ENCODE assay signal across 12 cellular contexts in the genomic region with DNA sequence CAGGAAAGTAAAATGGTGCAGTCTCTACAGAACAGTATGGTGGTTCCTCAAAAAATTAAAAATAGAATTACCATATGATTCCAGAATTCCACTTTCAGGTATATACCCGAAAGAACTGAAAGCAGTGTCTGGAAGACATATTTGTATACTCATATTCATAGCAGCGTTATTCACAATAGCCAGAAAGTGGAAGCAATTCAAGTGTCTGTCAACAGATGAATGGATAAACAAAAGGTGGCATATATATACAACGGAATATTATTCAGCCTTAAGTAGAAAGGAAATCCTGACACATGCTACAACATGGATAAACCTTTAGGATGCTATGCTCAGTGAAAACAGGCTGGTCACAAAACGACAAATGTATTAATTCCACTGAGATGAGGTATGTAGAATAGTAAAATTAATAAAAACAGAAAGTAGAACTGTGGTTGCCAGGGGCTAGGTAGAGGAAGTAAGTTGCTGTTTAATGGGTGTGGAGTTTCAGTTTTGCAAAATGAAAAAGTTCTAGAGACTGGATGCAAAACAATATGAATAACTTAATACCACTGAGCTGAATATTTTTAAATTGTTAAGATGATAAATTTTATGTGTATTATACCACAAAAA. TPM values are rescaled to one million over a fixed set of nuclear protein-coding genes. Genes with fewer than 3 reads are reported as not detected.
DNase-seq lines count a peak whose midpoint lies in the region; ATAC-seq, FAIRE-seq and TF ChIP-seq lines count a peak whose summit lies in the region.
"Had no signal": no experiment of that assay in that cellular context is flagged by ENCODE, and none has a peak within 500 bp of the region (broad histone marks: within the 10 kb centered on the region; RNA-seq: fewer than 3 reads in every experiment).

No MANE protein-coding gene starts in this region.

- TF ChIP-seq POLR2A in HepG2 (IDR thresholded peaks at IDR 0.05; ENCODE audit: insufficient read depth in 1 of 2, low read depth in 2 of 2, low read length in 2 of 2): no peak

- no peaks in the 10 kb centered on the region for H3K9me3 Mint-ChIP-seq in activated CD8-positive, alpha-beta T cell treated with anti-CD3 and anti-CD28 coated beads for 36 hours

- no peaks in the 10 kb centered on the region for H4K20me1 ChIP-seq in HepG2 (ENCODE audit: insufficient read depth, low read length)

- in situ Hi-C loops in HepG2 (cut with HindIII; ENCODE audit: extremely low pct_ligation_motif_present, low pct_unique_long_range_greater_than_20kb): no loop called here

- H3K36me3 ChIP-seq in HepG2 (replicated peaks in 1 of 2; ENCODE audit: control insufficient read depth in 1 of 2, insufficient read depth in 2 of 2, low read length in 2 of 2): peaks cover 12 to 34% of the 10 kb centered on the region in 2 experiments; a peak in 4 of 5 replicates

- CTCF ChIA-PET in activated CD8-positive, alpha-beta T cell treated with anti-CD3 and anti-CD28 coated beads for 36 hours (lab: Charles Lee): interaction anchor here (1.1 kb wide), 2 partner anchors 36 to 165 kb away, joined by 4 read pairs; no protein-coding TSS in a partner anchor
- CTCF ChIA-PET in HepG2 (lab: Yijun Ruan, JAX; ENCODE audit: low intra/inter-chr PET ratio, low total read pairs): no interaction called here

- POLR2A ChIA-PET in activated CD8-positive, alpha-beta T cell treated with anti-CD3 and anti-CD28 coated beads for 36 hours (lab: Charles Lee): no interaction called here
- POLR2A ChIA-PET in HepG2 (lab: Yijun Ruan, JAX): no interaction called here

- 98% methylated on average over 4 of the region's 4 CpGs for WGBS in HepG2 (ENCODE audit: low lambda C conversion rate)

- H3K4me1 ChIP-seq in HepG2 (ENCODE audit: insufficient read depth, low read length): no peaks in the 10 kb centered on the region

- no peak for TF ChIP-seq RAD21 in HepG2 (CRISPR knock-in tag; IDR thresholded peaks at IDR 0.05)

- H3K79me2 ChIP-seq in HepG2 (ENCODE audit: insufficient read depth, low read length): no peaks in the 10 kb centered on the region

- peaks cover 8% of the 10 kb centered on the region for H3K4me1 Mint-ChIP-seq in activated CD8-positive, alpha-beta T cell treated with anti-CD3 and anti-CD28 coated beads for 36 hours (ENCODE audit: low read depth)

- no peaks in the 10 kb centered on the region for H3K9me3 ChIP-seq in HepG2 (ENCODE audit: low read length)

- no peak overlapping the region for H3K4me3 ChIP-seq in HepG2 (replicated peaks in 1 of 3; ENCODE audit: insufficient read depth in 1 of 3, low read depth in 2 of 3, low read length in 3 of 3)

- H3K27ac Mint-ChIP-seq in activated CD8-positive, alpha-beta T cell treated with anti-CD3 and anti-CD28 coated beads for 36 hours: peak overlapping the region; percentile 19

- intact Hi-C loops in activated CD8-positive, alpha-beta T cell treated with anti-CD3 and anti-CD28 coated beads for 36 hours (cut with micrococcal nuclease): no loop called here
- intact Hi-C loops in HepG2 (cut with micrococcal nuclease; ENCODE audit: unreplicated experiment) (no loop called here), left colon (cut with DNase I, micrococcal nuclease) (no loop called here)

- H3K9ac ChIP-seq in HepG2 (ENCODE audit: insufficient read depth, low read depth, low read length): no peak overlapping the region

- H3K27ac ChIP-seq in HepG2 (ENCODE audit: extremely low read length, insufficient read depth, low read length): no peak overlapping the region

- H3K36me3 Mint-ChIP-seq in activated CD8-positive, alpha-beta T cell treated with anti-CD3 and anti-CD28 coated beads for 36 hours (ENCODE audit: low read depth): peaks cover 41% of the 10 kb centered on the region

- FAIRE-seq in HepG2 (lab: Jason Lieb, UNC): no peak

- peak; percentile 90 for ATAC-seq in GM18498 (IDR thresholded peaks at IDR 0.05; ENCODE audit: unreplicated experiment)
- ATAC-seq in GM19455 (IDR thresholded peaks at IDR 0.05; ENCODE audit: unreplicated experiment): peak; percentile 95
- peak; percentile 93 for ATAC-seq in HG03066 (IDR thresholded peaks at IDR 0.05; ENCODE audit: low read depth, unreplicated experiment)
- ATAC-seq in activated CD8-positive, alpha-beta T cell treated with anti-CD3 and anti-CD28 coated beads for 36 hours: no peak
- ATAC-seq in HepG2: no peak
- no peak for ATAC-seq in left colon
- ATAC-seq: esophagus mucosa, Right ventricle myocardium inferior had no signal

- no TSS peak for BruUV-seq in HepG2 (replicated peaks; lab: Mats Ljungman, UMichigan)

- no peak for TF ChIP-seq CTCF in activated CD8-positive, alpha-beta T cell treated with anti-CD3 and anti-CD28 coated beads for 36 hours (IDR thresholded peaks at IDR 0.05)
- no peak for TF ChIP-seq CTCF in HepG2 (CRISPR knock-in tag; IDR thresholded peaks at IDR 0.05)

- no peak overlapping the region for H3K4me3 Mint-ChIP-seq in activated CD8-positive, alpha-beta T cell treated with anti-CD3 and anti-CD28 coated beads for 36 hours

- H2AFZ ChIP-seq in HepG2 (ENCODE audit: low read length): no peak overlapping the region

- no peak for DNase-seq in activated CD8-positive, alpha-beta T cell treated with anti-CD3 and anti-CD28 coated beads for 36 hours
- DNase-seq in HepG2 (ENCODE audit: low spot score) (no peak), left colon (no peak), NCI-H1417 treated with DMSO at 0.1 percent for 48 hours (lab: John Stamatoyannopoulos, UW) (no peak), kidney glomerular epithelial cell (lab: John Stamatoyannopoulos, UW) (no peak)
- DNase-seq: activated naive CD4-positive, alpha-beta T cell; IMR-90 had no signal

- no peaks in the 10 kb centered on the region for H3K27me3 Mint-ChIP-seq in activated CD8-positive, alpha-beta T cell treated with anti-CD3 and anti-CD28 coated beads for 36 hours

- no peak for TF ChIP-seq EP300 in HepG2 (IDR thresholded peaks at IDR 0.05; ENCODE audit: low read depth in 2 of 2, low read length in 2 of 2)
- no peak for TF ChIP-seq EP300 in HepG2 (CRISPR knock-in tag; IDR thresholded peaks at IDR 0.05; ENCODE audit: borderline replicate concordance)

- no peak overlapping the region for H3K4me2 ChIP-seq in HepG2 (ENCODE audit: low read depth, low read length)

- no peaks in the 10 kb centered on the region for H3K27me3 ChIP-seq in HepG2 (ENCODE audit: control insufficient read depth in 1 of 2, insufficient read depth in 2 of 2, low read length in 2 of 2)

RNA-seq across cellular contexts. Expression of gene SAA1, which starts 14.5 kb away (rescaled TPM):
- total RNA-seq in activated CD8-positive, alpha-beta T cell treated with anti-CD3 and anti-CD28 coated beads for 36 hours: not detected
- total RNA-seq in HepG2 (2016; rRNA removed; fragmentation: Illumina TruSeq; extraction: Trizol) (not detected in 2 replicates), left colon (10 to 100 TPM in 1 of 2 donors, 1 to 10 TPM in 1; 3.1 to 11.3 TPM)
- total RNA-seq in HepG2 (2016; cell fraction: cytosol; rRNA removed; fragmentation: Illumina TruSeq; extraction: Trizol; ENCODE audit: low read depth): not detected in 2 replicates
- total RNA-seq in HepG2 (2016; cell fraction: insoluble cytoplasmic fraction; rRNA removed; fragmentation: Illumina TruSeq; extraction: Trizol): not detected in 2 replicates
- not detected in 2 replicates for total RNA-seq in HepG2 (2016; cell fraction: membrane; rRNA removed; fragmentation: Illumina TruSeq; extraction: Trizol)
- total RNA-seq in HepG2 (2016; cell fraction: nucleus; rRNA removed; fragmentation: Illumina TruSeq; extraction: Trizol): not detected in 2 replicates
- not detected in 2 replicates for polyA plus RNA-seq in HepG2 (2011; rRNA removed)
- polyA plus RNA-seq in HepG2 (2011; cell fraction: cytosol; rRNA removed): not detected in 2 replicates
- polyA plus RNA-seq in HepG2 (2011; cell fraction: nucleus; rRNA removed): not detected in 2 replicates
- not detected in 2 replicates for polyA plus RNA-seq in HepG2 (2012)
- not detected in 2 replicates for polyA plus RNA-seq in HepG2 (2016; cell fraction: cytosol; fragmentation: Illumina TruSeq; extraction: Trizol; ENCODE audit: low read depth)
- polyA plus RNA-seq in HepG2 (2016; cell fraction: insoluble cytoplasmic fraction; fragmentation: Illumina TruSeq; extraction: Trizol; ENCODE audit: low read depth): not detected in 2 replicates
- not detected in 2 replicates for polyA plus RNA-seq in HepG2 (2016; cell fraction: membrane; fragmentation: Illumina TruSeq; extraction: Trizol; ENCODE audit: low read depth)
- not detected in 2 replicates for polyA plus RNA-seq in HepG2 (2016; cell fraction: nucleus; fragmentation: Illumina TruSeq; extraction: Trizol; ENCODE audit: insufficient read depth, low read depth)
- not detected in 2 replicates for polyA minus RNA-seq in HepG2 (2011; rRNA and poly(A)+ RNA removed; ENCODE audit: low replicate concordance)
- polyA minus RNA-seq in HepG2 (2011; cell fraction: cytosol; rRNA and poly(A)+ RNA removed): not detected in 2 replicates
- polyA minus RNA-seq in HepG2 (2011; cell fraction: nucleus; rRNA and poly(A)+ RNA removed): not detected in 2 replicates
- total RNA-seq: IMR-90 had no signal
- polyA plus RNA-seq: IMR-90 had no signal

RNA-seq across cellular contexts. Expression of gene SAA2, which starts 32.1 kb away (rescaled TPM):
- not detected for total RNA-seq in activated CD8-positive, alpha-beta T cell treated with anti-CD3 and anti-CD28 coated beads for 36 hours
- total RNA-seq in HepG2 (2016; rRNA removed; fragmentation: Illumina TruSeq; extraction: Trizol) (0.27 TPM in 1 of 2 replicates, not detected in the other), left colon (1 to 10 TPM in 1 of 2 donors, under 1 TPM in 1; 0.58 to 1.1 TPM)
- total RNA-seq in HepG2 (2016; cell fraction: cytosol; rRNA removed; fragmentation: Illumina TruSeq; extraction: Trizol; ENCODE audit: low read depth): not detected in 2 replicates
- total RNA-seq in HepG2 (2016; cell fraction: insoluble cytoplasmic fraction; rRNA removed; fragmentation: Illumina TruSeq; extraction: Trizol): 0.17 TPM in 1 of 2 replicates, not detected in the other
- total RNA-seq in HepG2 (2016; cell fraction: membrane; rRNA removed; fragmentation: Illumina TruSeq; extraction: Trizol): not detected in 2 replicates
- total RNA-seq in HepG2 (2016; cell fraction: nucleus; rRNA removed; fragmentation: Illumina TruSeq; extraction: Trizol): not detected in 2 replicates
- polyA plus RNA-seq in HepG2 (2011; rRNA removed): 0.12 TPM in 1 of 2 replicates, not detected in the other
- polyA plus RNA-seq in HepG2 (2011; cell fraction: cytosol; rRNA removed): 0.19 TPM in 1 of 2 replicates, not detected in the other
- 0.14 TPM in 1 of 2 replicates, not detected in the other for polyA plus RNA-seq in HepG2 (2011; cell fraction: nucleus; rRNA removed)
- polyA plus RNA-seq in HepG2 (2012): not detected in 2 replicates
- not detected in 2 replicates for polyA plus RNA-seq in HepG2 (2016; cell fraction: cytosol; fragmentation: Illumina TruSeq; extraction: Trizol; ENCODE audit: low read depth)
- polyA plus RNA-seq in HepG2 (2016; cell fraction: insoluble cytoplasmic fraction; fragmentation: Illumina TruSeq; extraction: Trizol; ENCODE audit: low read depth): not detected in 2 replicates
- polyA plus RNA-seq in HepG2 (2016; cell fraction: membrane; fragmentation: Illumina TruSeq; extraction: Trizol; ENCODE audit: low read depth): not detected in 2 replicates
- polyA plus RNA-seq in HepG2 (2016; cell fraction: nucleus; fragmentation: Illumina TruSeq; extraction: Trizol; ENCODE audit: insufficient read depth, low read depth): not detected in 2 replicates
- polyA minus RNA-seq in HepG2 (2011; rRNA and poly(A)+ RNA removed; ENCODE audit: low replicate concordance): not detected in 2 replicates
- polyA minus RNA-seq in HepG2 (2011; cell fraction: cytosol; rRNA and poly(A)+ RNA removed): not detected in 2 replicates
- 0.50 TPM in 1 of 2 replicates, not detected in the other for polyA minus RNA-seq in HepG2 (2011; cell fraction: nucleus; rRNA and poly(A)+ RNA removed)
- total RNA-seq: IMR-90 had no signal
- polyA plus RNA-seq: IMR-90 had no signal

RNA-seq across cellular contexts. Expression of gene HPS5, which starts 41.4 kb away (rescaled TPM):
- 10 to 100 TPM; 16.0 to 17.2 TPM for total RNA-seq in activated CD8-positive, alpha-beta T cell treated with anti-CD3 and anti-CD28 coated beads for 36 hours
- total RNA-seq in HepG2 (2016; rRNA removed; fragmentation: Illumina TruSeq; extraction: Trizol): 25.5 and 31.8 TPM in 2 replicates
- total RNA-seq in HepG2 (2016; cell fraction: cytosol; rRNA removed; fragmentation: Illumina TruSeq; extraction: Trizol; ENCODE audit: low read depth): 47.8 and 51.9 TPM in 2 replicates
- 26.3 and 30.4 TPM in 2 replicates for total RNA-seq in HepG2 (2016; cell fraction: insoluble cytoplasmic fraction; rRNA removed; fragmentation: Illumina TruSeq; extraction: Trizol)
- 17.3 and 17.7 TPM in 2 replicates for total RNA-seq in HepG2 (2016; cell fraction: membrane; rRNA removed; fragmentation: Illumina TruSeq; extraction: Trizol)
- total RNA-seq in HepG2 (2016; cell fraction: nucleus; rRNA removed; fragmentation: Illumina TruSeq; extraction: Trizol): 22.2 and 26.2 TPM in 2 replicates
- 5.4 and 6.6 TPM in 2 replicates for polyA plus RNA-seq in HepG2 (2011; rRNA removed)
- 3.2 and 5.1 TPM in 2 replicates for polyA plus RNA-seq in HepG2 (2011; cell fraction: cytosol; rRNA removed)
- polyA plus RNA-seq in HepG2 (2011; cell fraction: nucleus; rRNA removed): 3.4 and 5.9 TPM in 2 replicates
- 7.5 and 8.1 TPM in 2 replicates for polyA plus RNA-seq in HepG2 (2012)
- 0.69 and 1.3 TPM in 2 replicates for polyA plus RNA-seq in HepG2 (2016; cell fraction: cytosol; fragmentation: Illumina TruSeq; extraction: Trizol; ENCODE audit: low read depth)
- polyA plus RNA-seq in HepG2 (2016; cell fraction: insoluble cytoplasmic fraction; fragmentation: Illumina TruSeq; extraction: Trizol; ENCODE audit: low read depth): 15.8 and 18.0 TPM in 2 replicates
- 2.1 and 2.4 TPM in 2 replicates for polyA plus RNA-seq in HepG2 (2016; cell fraction: membrane; fragmentation: Illumina TruSeq; extraction: Trizol; ENCODE audit: low read depth)
- 19.1 and 25.2 TPM in 2 replicates for polyA plus RNA-seq in HepG2 (2016; cell fraction: nucleus; fragmentation: Illumina TruSeq; extraction: Trizol; ENCODE audit: insufficient read depth, low read depth)
- 11.2 and 33.6 TPM in 2 replicates for polyA minus RNA-seq in HepG2 (2011; rRNA and poly(A)+ RNA removed; ENCODE audit: low replicate concordance)
- 7.5 and 7.9 TPM in 2 replicates for polyA minus RNA-seq in HepG2 (2011; cell fraction: cytosol; rRNA and poly(A)+ RNA removed)
- polyA minus RNA-seq in HepG2 (2011; cell fraction: nucleus; rRNA and poly(A)+ RNA removed): 18.0 and 23.0 TPM in 2 replicates
- total RNA-seq in left colon: 10 to 100 TPM in 1 of 2 donors, 1 to 10 TPM in 1; 8.4 to 12.9 TPM

RNA-seq across cellular contexts. Expression of gene GTF2H1, which starts 41.8 kb away (rescaled TPM):
- total RNA-seq in activated CD8-positive, alpha-beta T cell treated with anti-CD3 and anti-CD28 coated beads for 36 hours: 10 to 100 TPM; 44.5 to 46.6 TPM
- total RNA-seq in HepG2 (2016; rRNA removed; fragmentation: Illumina TruSeq; extraction: Trizol) (51.4 and 70.0 TPM in 2 replicates), left colon (10 to 100 TPM; 29.3 to 30.0 TPM)
- total RNA-seq in HepG2 (2016; cell fraction: cytosol; rRNA removed; fragmentation: Illumina TruSeq; extraction: Trizol; ENCODE audit: low read depth): 24.3 and 28.5 TPM in 2 replicates
- 53.4 and 70.2 TPM in 2 replicates for total RNA-seq in HepG2 (2016; cell fraction: insoluble cytoplasmic fraction; rRNA removed; fragmentation: Illumina TruSeq; extraction: Trizol)
- 63.4 and 70.5 TPM in 2 replicates for total RNA-seq in HepG2 (2016; cell fraction: membrane; rRNA removed; fragmentation: Illumina TruSeq; extraction: Trizol)
- 52.8 and 54.3 TPM in 2 replicates for total RNA-seq in HepG2 (2016; cell fraction: nucleus; rRNA removed; fragmentation: Illumina TruSeq; extraction: Trizol)
- polyA plus RNA-seq in HepG2 (2011; rRNA removed): 15.2 and 15.7 TPM in 2 replicates
- 10.9 and 14.0 TPM in 2 replicates for polyA plus RNA-seq in HepG2 (2011; cell fraction: cytosol; rRNA removed)
- polyA plus RNA-seq in HepG2 (2011; cell fraction: nucleus; rRNA removed): 20.3 and 21.9 TPM in 2 replicates
- polyA plus RNA-seq in HepG2 (2012): 19.7 and 20.8 TPM in 2 replicates
- 22.7 and 27.3 TPM in 2 replicates for polyA plus RNA-seq in HepG2 (2016; cell fraction: cytosol; fragmentation: Illumina TruSeq; extraction: Trizol; ENCODE audit: low read depth)
- polyA plus RNA-seq in HepG2 (2016; cell fraction: insoluble cytoplasmic fraction; fragmentation: Illumina TruSeq; extraction: Trizol; ENCODE audit: low read depth): 54.8 and 62.0 TPM in 2 replicates
- polyA plus RNA-seq in HepG2 (2016; cell fraction: membrane; fragmentation: Illumina TruSeq; extraction: Trizol; ENCODE audit: low read depth): 46.8 and 48.1 TPM in 2 replicates
- 55.9 and 61.0 TPM in 2 replicates for polyA plus RNA-seq in HepG2 (2016; cell fraction: nucleus; fragmentation: Illumina TruSeq; extraction: Trizol; ENCODE audit: insufficient read depth, low read depth)
- polyA minus RNA-seq in HepG2 (2011; rRNA and poly(A)+ RNA removed; ENCODE audit: low replicate concordance): 23.7 and 34.5 TPM in 2 replicates
- polyA minus RNA-seq in HepG2 (2011; cell fraction: cytosol; rRNA and poly(A)+ RNA removed): 13.5 and 14.6 TPM in 2 replicates
- 60.9 and 80.8 TPM in 2 replicates for polyA minus RNA-seq in HepG2 (2011; cell fraction: nucleus; rRNA and poly(A)+ RNA removed)

RNA-seq across cellular contexts. Expression of gene SAA4, which starts 43.9 kb away (rescaled TPM):
- total RNA-seq in activated CD8-positive, alpha-beta T cell treated with anti-CD3 and anti-CD28 coated beads for 36 hours: not detected
- 147 and 253 TPM in 2 replicates for total RNA-seq in HepG2 (2016; rRNA removed; fragmentation: Illumina TruSeq; extraction: Trizol)
- total RNA-seq in HepG2 (2016; cell fraction: cytosol; rRNA removed; fragmentation: Illumina TruSeq; extraction: Trizol; ENCODE audit: low read depth): 90.0 and 107 TPM in 2 replicates
- total RNA-seq in HepG2 (2016; cell fraction: insoluble cytoplasmic fraction; rRNA removed; fragmentation: Illumina TruSeq; extraction: Trizol): 157 and 250 TPM in 2 replicates
- total RNA-seq in HepG2 (2016; cell fraction: membrane; rRNA removed; fragmentation: Illumina TruSeq; extraction: Trizol): 62.1 and 69.9 TPM in 2 replicates
- total RNA-seq in HepG2 (2016; cell fraction: nucleus; rRNA removed; fragmentation: Illumina TruSeq; extraction: Trizol): 167 and 186 TPM in 2 replicates
- polyA plus RNA-seq in HepG2 (2011; rRNA removed): 53.4 and 94.1 TPM in 2 replicates
- 41.7 and 98.6 TPM in 2 replicates for polyA plus RNA-seq in HepG2 (2011; cell fraction: cytosol; rRNA removed)
- 8.8 and 21.7 TPM in 2 replicates for polyA plus RNA-seq in HepG2 (2011; cell fraction: nucleus; rRNA removed)
- polyA plus RNA-seq in HepG2 (2012): 41.7 and 58.1 TPM in 2 replicates
- 82.2 and 104 TPM in 2 replicates for polyA plus RNA-seq in HepG2 (2016; cell fraction: cytosol; fragmentation: Illumina TruSeq; extraction: Trizol; ENCODE audit: low read depth)
- 137 and 146 TPM in 2 replicates for polyA plus RNA-seq in HepG2 (2016; cell fraction: insoluble cytoplasmic fraction; fragmentation: Illumina TruSeq; extraction: Trizol; ENCODE audit: low read depth)
- polyA plus RNA-seq in HepG2 (2016; cell fraction: membrane; fragmentation: Illumina TruSeq; extraction: Trizol; ENCODE audit: low read depth): 47.4 and 60.5 TPM in 2 replicates
- 257 and 294 TPM in 2 replicates for polyA plus RNA-seq in HepG2 (2016; cell fraction: nucleus; fragmentation: Illumina TruSeq; extraction: Trizol; ENCODE audit: insufficient read depth, low read depth)
- polyA minus RNA-seq in HepG2 (2011; rRNA and poly(A)+ RNA removed; ENCODE audit: low replicate concordance): 6.0 TPM in 1 of 2 replicates, not detected in the other
- 5.3 and 14.1 TPM in 2 replicates for polyA minus RNA-seq in HepG2 (2011; cell fraction: cytosol; rRNA and poly(A)+ RNA removed)
- polyA minus RNA-seq in HepG2 (2011; cell fraction: nucleus; rRNA and poly(A)+ RNA removed): 6.8 and 11.6 TPM in 2 replicates
- total RNA-seq in left colon: not detected
- total RNA-seq: IMR-90, Right ventricle myocardium inferior had no signal
- polyA plus RNA-seq: IMR-90 had no signal

Comparison
In these comparisons a context has a peak if more than half of its experiments do, and no peak if none do; other contexts are left out.
1. ATAC-seq: peak in GM18498 (single experiment), GM19455 (single experiment) and HG03066 (single experiment); none in activated CD8-positive, alpha-beta T cell treated with anti-CD3 and anti-CD28 coated beads for 36 hours (single experiment), HepG2 (single experiment) and left colon (single experiment).